In genomic region chr6:15250440-15251168, GRCh38 we compare ENCODE assay signal across 10 cellular contexts. TPM values are rescaled to one million over a fixed set of nuclear protein-coding genes. Genes with fewer than 3 reads are reported as not detected.
A peak's percentile ranks its signal among the peaks of the same experiment; 100 is the strongest.
DNase-seq lines count a peak whose midpoint lies in the region; ATAC-seq, FAIRE-seq and TF ChIP-seq lines count a peak whose summit lies in the region.
"Had no signal": no experiment of that assay in that cellular context is flagged by ENCODE, and none has a peak within 500 bp of the region (broad histone marks: within the 10 kb centered on the region; RNA-seq: fewer than 3 reads in every experiment).

No MANE protein-coding gene starts in this region.

- H3K36me3 ChIP-seq in A673 (ENCODE audit: insufficient read depth, low read length, poor library complexity, severe bottlenecking), result no peaks in the 10 kb centered on the region
- H3K36me3 ChIP-seq in GM23248 (ENCODE audit: low read depth), result no peaks in the 10 kb centered on the region
- H3K36me3 ChIP-seq in keratinocyte (ENCODE audit: control insufficient read depth in 2 of 2, extremely low read depth in 1 of 2, insufficient read depth in 2 of 2, low read length in 2 of 2), result peaks cover 0 to 1% of the 10 kb centered on the region in 2 experiments

- no peaks in the 10 kb centered on the region for H3K27me3 Mint-ChIP-seq in activated T-helper 17 cell treated with anti-CD3 and anti-CD28 coated beads, Interleukin-2, amount 50 U/mL, for 72 hours

- peaks cover 89% of the 10 kb centered on the region for H3K79me2 ChIP-seq in GM23248 (ENCODE audit: insufficient read depth)
- H3K79me2 ChIP-seq in keratinocyte (ENCODE audit: control insufficient read depth, insufficient read depth, low read length), result peaks cover 89% of the 10 kb centered on the region

- H3K27ac ChIP-seq in A673 (ENCODE audit: low read depth, low read length, poor library complexity, severe bottlenecking) (no peak overlapping the region), GM23248 (peak overlapping the region; percentile 79; the same call in 1 of the 2 replicates), keratinocyte (ENCODE audit: control insufficient read depth, insufficient read depth, low read length) (no peak overlapping the region)

- H3K27me3 ChIP-seq in A673 (replicated peaks; ENCODE audit: insufficient read depth, low read depth, low read length, poor library complexity) (no peaks in the 10 kb centered on the region), GM23248 (replicated peaks; ENCODE audit: insufficient read depth) (no peaks in the 10 kb centered on the region), keratinocyte (ENCODE audit: control insufficient read depth, extremely low read depth, insufficient read depth, low read length) (no peaks in the 10 kb centered on the region)

- H3K9me3 ChIP-seq in A673 (ENCODE audit: low read depth, low read length, poor library complexity, severe bottlenecking), result no peaks in the 10 kb centered on the region
- H3K9me3 ChIP-seq in GM23248 (ENCODE audit: low read depth), result no peaks in the 10 kb centered on the region
- H3K9me3 ChIP-seq in keratinocyte (ENCODE audit: control insufficient read depth, low read depth, low read length), result no peaks in the 10 kb centered on the region

- no peaks in the 10 kb centered on the region for H3K9me3 Mint-ChIP-seq in activated T-helper 17 cell treated with anti-CD3 and anti-CD28 coated beads, Interleukin-2, amount 50 U/mL, for 72 hours

- in situ Hi-C loops in GM23248 (cut with MboI), result no loop called here

- H3K4me1 ChIP-seq in A673 (ENCODE audit: insufficient read depth, low read length, poor library complexity, severe bottlenecking) (peaks cover 60% of the 10 kb centered on the region), GM23248 (ENCODE audit: insufficient read depth) (peaks cover 13% of the 10 kb centered on the region), keratinocyte (ENCODE audit: control insufficient read depth, extremely low read depth, insufficient read depth, low read length) (peaks cover 22% of the 10 kb centered on the region)

- H2AFZ ChIP-seq in GM23248 (no peak overlapping the region), keratinocyte (ENCODE audit: control insufficient read depth, low read length) (no peak overlapping the region)

- H3K4me3 Mint-ChIP-seq in activated T-helper 17 cell treated with anti-CD3 and anti-CD28 coated beads, Interleukin-2, amount 50 U/mL, for 72 hours, result peak overlapping the region; percentile 96

- BruUV-seq in A673 (replicated peaks; lab: Mats Ljungman, UMichigan), result no TSS peak

- no peak for TF ChIP-seq POLR2A in GM12892 (IDR thresholded peaks at IDR 0.05; ENCODE audit: low read depth, low read length)

- ATAC-seq in activated T-helper 17 cell treated with anti-CD3 and anti-CD28 coated beads, Interleukin-2, amount 50 U/mL, for 72 hours (replicated peaks), result no peak

- H3K36me3 Mint-ChIP-seq in activated T-helper 17 cell treated with anti-CD3 and anti-CD28 coated beads, Interleukin-2, amount 50 U/mL, for 72 hours (ENCODE audit: low read depth), result peaks cover 96% of the 10 kb centered on the region

- H3K9me2 ChIP-seq in GM23248 (ENCODE audit: insufficient read depth), result no peaks in the 10 kb centered on the region

- H3K4me1 Mint-ChIP-seq in activated T-helper 17 cell treated with anti-CD3 and anti-CD28 coated beads, Interleukin-2, amount 50 U/mL, for 72 hours, result peaks cover 59% of the 10 kb centered on the region

- CTCF ChIA-PET in A673 (lab: Charles Lee), result no interaction called here

- H4K20me1 ChIP-seq in GM23248 (ENCODE audit: insufficient read depth) (no peaks in the 10 kb centered on the region), keratinocyte (ENCODE audit: control insufficient read depth, extremely low read depth, insufficient read depth, low read length) (peaks cover 4% of the 10 kb centered on the region)

- H3K4me3 ChIP-seq in A673 (ENCODE audit: low read depth, low read length, poor library complexity, severe bottlenecking) (peak overlapping the region; percentile 71), GM23248 (peak overlapping the region; percentile 76), keratinocyte (ENCODE audit: control insufficient read depth in 2 of 3, extremely low read depth in 1 of 3, insufficient read depth in 2 of 3, low read depth in 1 of 3, low read length in 3 of 3) (peak overlapping the region in 1 of 3 experiments; percentile 11)

- peak overlapping the region; percentile 95 for H3K27ac Mint-ChIP-seq in activated T-helper 17 cell treated with anti-CD3 and anti-CD28 coated beads, Interleukin-2, amount 50 U/mL, for 72 hours

- POLR2A ChIA-PET in A673 (lab: Charles Lee; ENCODE audit: low non-redundant PET), result no interaction called here

- dilution Hi-C loops in keratinocyte (cut with MboI; ENCODE audit: extremely low pct_ligation_motif_present, low sequenced_read_pairs), result no loop called here

- H3F3A ChIP-seq in GM23248 (ENCODE audit: insufficient read depth), result peaks cover 23% of the 10 kb centered on the region

- WGBS in GM23248 (ENCODE audit: low coverage in 1 of 2, low lambda C conversion rate in 2 of 2, missing lambda C conversion rate in 2 of 2), 2 experiments, result 85 to 88% methylated on average over 12 of the region's 12 CpGs

- TF ChIP-seq CTCF in A673 (conservative IDR thresholded peaks at IDR 0.05; ENCODE audit: low read depth, low read length) (no peak), keratinocyte (optimal IDR thresholded peaks at IDR 0.05 in 1 of 3, IDR thresholded peaks at IDR 0.05 in 1 of 3, conservative IDR thresholded peaks at IDR 0.05 in 1 of 3; ENCODE audit: extremely low read depth in 1 of 3, insufficient read depth in 2 of 3, low read length in 3 of 3) (no peak)

- intact Hi-C loops in A673 (cut with micrococcal nuclease; ENCODE audit: unreplicated experiment), result loop anchor here (5.0 kb wide), 2 partner anchors 242 to 1038 kb away; no protein-coding TSS in a partner anchor

- DNase-seq in A673 (ENCODE audit: low spot score), result no peak
- no peak for DNase-seq in GM23248
- DNase-seq in keratinocyte (ENCODE audit: low read depth, low spot score), result no peak
- DNase-seq in GM12892 (ENCODE audit: insufficient read length), result no peak
- no peak for DNase-seq in stimulated activated naive CD4-positive, alpha-beta T cell treated with Interleukin-2 at 50 U/mL for 16 hours (lab: John Stamatoyannopoulos, UW)
- DNase-seq in HK-2 (ENCODE audit: unreplicated experiment), result no peak
- no peak for DNase-seq in stimulated activated naive CD4-positive, alpha-beta T cell (lab: John Stamatoyannopoulos, UW)
- DNase-seq: NCI-H1930, T-helper 9 cell had no signal

- H3K9ac ChIP-seq in GM23248, result peak overlapping the region; percentile 79; the same call in 1 of the 2 replicates
- H3K9ac ChIP-seq in keratinocyte (ENCODE audit: control insufficient read depth, extremely low read depth, insufficient read depth, low read length), result no peak overlapping the region

- FAIRE-seq in keratinocyte (lab: Jason Lieb, UNC) (no peak), GM12892 (lab: Jason Lieb, UNC) (no peak)

- H3K4me2 ChIP-seq in GM23248 (ENCODE audit: unreplicated experiment) (peak overlapping the region; percentile 75), keratinocyte (ENCODE audit: control insufficient read depth, extremely low read depth, insufficient read depth, low read depth, low read length) (peak overlapping the region; percentile 93)

- peaks cover 2% of the 10 kb centered on the region for H3K9me1 ChIP-seq in keratinocyte (ENCODE audit: control insufficient read depth, extremely low read depth, insufficient read depth, low read length)

RNA-seq across cellular contexts. Expression of gene JARID2, which starts 4.7 kb away (rescaled TPM):
- 29.4 and 34.1 TPM in 2 replicates for total RNA-seq in A673 (2021)
- total RNA-seq in GM23248 (2014; rRNA removed; shearing (Covaris generic)), result 9.1 and 9.3 TPM in 2 replicates
- polyA plus RNA-seq in GM23248 (2016; fragmentation: Nextera tagmentation; extraction: Ambion mirVana), result 3.9 and 4.7 TPM in 2 replicates
- 10 to 100 TPM; 20.7 to 50.3 TPM for total RNA-seq in activated T-helper 17 cell treated with anti-CD3 and anti-CD28 coated beads, Interleukin-2, amount 50 U/mL, for 72 hours
- 10.2 to 18.9 TPM (median 11.0 TPM) in 3 replicates for polyA plus RNA-seq in keratinocyte
- polyA plus RNA-seq in keratinocyte (2011; ENCODE audit: low read depth), result 6.7 TPM
- 8.1 and 8.2 TPM in 2 replicates for polyA plus RNA-seq in keratinocyte (2011; cell fraction: cytosol; rRNA removed)
- polyA plus RNA-seq in keratinocyte (2011; cell fraction: nucleus; rRNA removed), result 27.9 and 30.7 TPM in 2 replicates
- polyA plus RNA-seq in keratinocyte (2012; ENCODE audit: low replicate concordance), result 8.8 and 18.5 TPM in 2 replicates
- 19.5 to 23.1 TPM (median 22.5 TPM) in 3 replicates for polyA minus RNA-seq in keratinocyte
- polyA minus RNA-seq in keratinocyte (2011; cell fraction: cytosol; rRNA and poly(A)+ RNA removed), result 12.3 TPM
- polyA minus RNA-seq in keratinocyte (2011; cell fraction: nucleus; rRNA and poly(A)+ RNA removed), result 25.2 and 39.8 TPM in 2 replicates
- 6.8 TPM for polyA plus RNA-seq in GM12892 (2012; ENCODE audit: missing spikeins)
